Comparison of ENCODE assay signal across 1 cellular context in genomic region chr14:31265701-31266398, GRCh38.
TF ChIP-seq lines count a peak whose summit lies in the region.

No MANE protein-coding gene starts in this region.

TF ChIP-seq in HepG2, 621 proteins besides CTCF, POLR2A, EP300 and RAD21 (continued from another document and continues in another):
- no peak for TF ChIP-seq ATRX (CRISPR knock-in tag; IDR thresholded peaks at IDR 0.05; ENCODE audit: borderline replicate concordance)
- peak; percentile 41; the same call in 1 of the 2 replicates for TF ChIP-seq FOXJ3 (CRISPR knock-in tag; IDR thresholded peaks at IDR 0.05; ENCODE audit: borderline replicate concordance)
- no peak for TF ChIP-seq AGO1 (IDR thresholded peaks at IDR 0.05; ENCODE audit: low read depth, low read length, poor library complexity, severe bottlenecking)
- TF ChIP-seq ZNF879 (CRISPR knock-in tag; IDR thresholded peaks at IDR 0.05): peak; percentile 78; the same call in 1 of the 2 replicates
- no peak for TF ChIP-seq ISX (CRISPR knock-in tag; conservative IDR thresholded peaks at IDR 0.05)
- TF ChIP-seq JDP2 (CRISPR knock-in tag; IDR thresholded peaks at IDR 0.05; ENCODE audit: borderline replicate concordance): no peak
- TF ChIP-seq CREBL2 (CRISPR knock-in tag; IDR thresholded peaks at IDR 0.05; ENCODE audit: borderline replicate concordance): no peak
- TF ChIP-seq NFKBIZ (CRISPR knock-in tag; IDR thresholded peaks at IDR 0.05): peak; percentile 82; the same call in 1 of the 2 replicates
- TF ChIP-seq TCF12 (IDR thresholded peaks at IDR 0.05): no peak
- TF ChIP-seq TCF12 (CRISPR knock-in tag; IDR thresholded peaks at IDR 0.05): no peak
- TF ChIP-seq ATM (IDR thresholded peaks at IDR 0.05; ENCODE audit: borderline replicate concordance): no peak
- no peak for TF ChIP-seq CBX1 (IDR thresholded peaks at IDR 0.05; ENCODE audit: low read depth)
- TF ChIP-seq GZF1 (CRISPR knock-in tag; IDR thresholded peaks at IDR 0.05): no peak
- TF ChIP-seq ZSCAN31 (CRISPR knock-in tag; IDR thresholded peaks at IDR 0.05; ENCODE audit: low read depth): no peak
- TF ChIP-seq ZNF557 (CRISPR knock-in tag; IDR thresholded peaks at IDR 0.05): no peak
- no peak for TF ChIP-seq NCOA5 (CRISPR knock-in tag; IDR thresholded peaks at IDR 0.05)
- peak; percentile 41; the same call in 1 of the 2 replicates for TF ChIP-seq PHF8 (CRISPR knock-in tag; IDR thresholded peaks at IDR 0.05)
- TF ChIP-seq SNRNP70 (IDR thresholded peaks at IDR 0.05; ENCODE audit: low read depth, low read length): no peak
- TF ChIP-seq TFDP2 (CRISPR knock-in tag; IDR thresholded peaks at IDR 0.05): peak; percentile 79; the same call in 1 of the 2 replicates
- TF ChIP-seq ZGPAT (CRISPR knock-in tag; IDR thresholded peaks at IDR 0.05): peak; percentile 76
- TF ChIP-seq KLF13 (CRISPR knock-in tag; IDR thresholded peaks at IDR 0.05): no peak
- TF ChIP-seq JUNB (CRISPR knock-in tag; IDR thresholded peaks at IDR 0.05; ENCODE audit: borderline replicate concordance): no peak
- no peak for TF ChIP-seq ZBTB10 (CRISPR knock-in tag; IDR thresholded peaks at IDR 0.05; ENCODE audit: borderline replicate concordance)
- TF ChIP-seq PLRG1 (conservative IDR thresholded peaks at IDR 0.05): no peak
- no peak for TF ChIP-seq EED (CRISPR knock-in tag; IDR thresholded peaks at IDR 0.05)
- TF ChIP-seq ELF3 (CRISPR knock-in tag; IDR thresholded peaks at IDR 0.05): peak; percentile 52; the same call in 1 of the 2 replicates
- TF ChIP-seq NFE2L2 (IDR thresholded peaks at IDR 0.05; ENCODE audit: low read length): no peak; the same call in 1 of the 2 replicates
- TF ChIP-seq ZNF138 (CRISPR knock-in tag; IDR thresholded peaks at IDR 0.05; ENCODE audit: low read depth): no peak
- TF ChIP-seq PPARG (CRISPR knock-in tag; conservative IDR thresholded peaks at IDR 0.05): peak; percentile 89
- no peak for TF ChIP-seq ATF7 (IDR thresholded peaks at IDR 0.05)
- TF ChIP-seq ATF7 (CRISPR knock-in tag; IDR thresholded peaks at IDR 0.05): peak; percentile 78
- TF ChIP-seq CSRNP1 (CRISPR knock-in tag; IDR thresholded peaks at IDR 0.05): peak; percentile 29; the same call in 1 of the 2 replicates
- TF ChIP-seq ZNF672 (CRISPR knock-in tag; IDR thresholded peaks at IDR 0.05): no peak
- TF ChIP-seq ZNF530 (CRISPR knock-in tag; IDR thresholded peaks at IDR 0.05; ENCODE audit: low read depth): no peak
- 0 out of 2 replicates have a peak, but pooled peaks have one; percentile 73 for TF ChIP-seq AHR (CRISPR knock-in tag; IDR thresholded peaks at IDR 0.05)
- no peak for TF ChIP-seq ZNF253 (CRISPR knock-in tag; IDR thresholded peaks at IDR 0.05; ENCODE audit: borderline replicate concordance)
- TF ChIP-seq MBD4 (IDR thresholded peaks at IDR 0.05; ENCODE audit: borderline replicate concordance, low read length): no peak
- TF ChIP-seq ZNF75D (CRISPR knock-in tag; IDR thresholded peaks at IDR 0.05; ENCODE audit: borderline replicate concordance): no peak
- TF ChIP-seq FUBP1 (CRISPR knock-in tag; IDR thresholded peaks at IDR 0.05; ENCODE audit: borderline replicate concordance): 0 out of 2 replicates have a peak, but pooled peaks have one; percentile 89
- TF ChIP-seq ZNF432 (CRISPR knock-in tag; IDR thresholded peaks at IDR 0.05; ENCODE audit: borderline replicate concordance): no peak
- peak; percentile 50; the same call in 1 of the 2 replicates for TF ChIP-seq ZNF792 (CRISPR knock-in tag; IDR thresholded peaks at IDR 0.05)
- TF ChIP-seq SAFB2 (CRISPR knock-in tag; IDR thresholded peaks at IDR 0.05; ENCODE audit: borderline replicate concordance, low read depth): peak; percentile 84; the same call in 1 of the 2 replicates
- TF ChIP-seq KMT2A (CRISPR knock-in tag; IDR thresholded peaks at IDR 0.05): peak; percentile 79
- peak; percentile 93 for TF ChIP-seq RCOR2 (CRISPR knock-in tag; IDR thresholded peaks at IDR 0.05)
- TF ChIP-seq CCDC6 (CRISPR knock-in tag; IDR thresholded peaks at IDR 0.05): no peak
- TF ChIP-seq TCF7L2 (IDR thresholded peaks at IDR 0.05; ENCODE audit: low read depth, low read length): no peak
- no peak for TF ChIP-seq ZNF839 (CRISPR knock-in tag; IDR thresholded peaks at IDR 0.05; ENCODE audit: borderline replicate concordance)
- peak; percentile 50; the same call in 1 of the 2 replicates for TF ChIP-seq ZNF747 (CRISPR knock-in tag; IDR thresholded peaks at IDR 0.05; ENCODE audit: borderline replicate concordance)
- TF ChIP-seq THAP11 (CRISPR knock-in tag; IDR thresholded peaks at IDR 0.05): peak; percentile 65
- no peak for TF ChIP-seq TMF1 (CRISPR knock-in tag; IDR thresholded peaks at IDR 0.05; ENCODE audit: low read depth)
- no peak for TF ChIP-seq ZNF207 (IDR thresholded peaks at IDR 0.05; ENCODE audit: borderline replicate concordance)
- TF ChIP-seq ZFAT (CRISPR knock-in tag; conservative IDR thresholded peaks at IDR 0.05): no peak
- TF ChIP-seq MXD3 (CRISPR knock-in tag; IDR thresholded peaks at IDR 0.05): peak; percentile 70; the same call in 1 of the 2 replicates
- no peak for TF ChIP-seq MTERF4 (CRISPR knock-in tag; IDR thresholded peaks at IDR 0.05)
- TF ChIP-seq BATF2 (CRISPR knock-in tag; IDR thresholded peaks at IDR 0.05): no peak
- peak; percentile 76 for TF ChIP-seq ZNF883 (CRISPR knock-in tag; IDR thresholded peaks at IDR 0.05; ENCODE audit: not compliant biosample characterization)
- no peak for TF ChIP-seq ZNF513 (CRISPR knock-in tag; conservative IDR thresholded peaks at IDR 0.05)
- peak; percentile 77 for TF ChIP-seq ARHGAP35 (CRISPR knock-in tag; IDR thresholded peaks at IDR 0.05; ENCODE audit: borderline replicate concordance)
- peak; percentile 71 for TF ChIP-seq FOSL2 (CRISPR knock-in tag; IDR thresholded peaks at IDR 0.05)
- peak; percentile 87; the same call in 1 of the 2 replicates for TF ChIP-seq ZNF44 (CRISPR knock-in tag; IDR thresholded peaks at IDR 0.05)
- TF ChIP-seq HNRNPUL1 (IDR thresholded peaks at IDR 0.05; ENCODE audit: low read depth, low read length): no peak
- TF ChIP-seq KDM6A (CRISPR knock-in tag; IDR thresholded peaks at IDR 0.05; ENCODE audit: low read depth): peak; percentile 88
- TF ChIP-seq ZNF274 (CRISPR knock-in tag; IDR thresholded peaks at IDR 0.05): peak; percentile 74; the same call in 1 of the 2 replicates
- TF ChIP-seq SP140L (CRISPR knock-in tag; IDR thresholded peaks at IDR 0.05; ENCODE audit: borderline replicate concordance): no peak
- peak; percentile 34; the same call in 1 of the 2 replicates for TF ChIP-seq ZNF343 (CRISPR knock-in tag; IDR thresholded peaks at IDR 0.05)
